ENCODE assay signal across 8 cellular contexts in genomic region chr22:50190182-50190951, GRCh38. TPM values are rescaled to one million over a fixed set of nuclear protein-coding genes. Genes with fewer than 3 reads are reported as not detected.
DNase-seq lines count a peak whose midpoint lies in the region; TF ChIP-seq lines count a peak whose summit lies in the region.

No MANE protein-coding gene starts in this region.

- DNase-seq in GM23248 (peak; percentile 70), NCI-H1105 treated with DMSO at 0.1 percent for 48 hours (lab: John Stamatoyannopoulos, UW) (peak; percentile 19), mesothelial cell of epicardium (ENCODE audit: low spot score in 2 of 2, unreplicated experiment in 2 of 2) (peak in 1 of 2 experiments; percentile 70), NCI-H146 treated with DMSO at 0.1 percent for 48 hours (lab: John Stamatoyannopoulos, UW; ENCODE audit: unreplicated experiment) (no peak)
- DNase-seq in activated CD4-positive, alpha-beta T cell treated with anti-CD3 and anti-CD28 coated beads, Interleukin-2, amount 50 U/mL, for 4 hours = peak; percentile 59 to 65
- DNase-seq in effector CD4-positive, alpha-beta T cell = peak; percentile 67
- DNase-seq in stimulated activated CD8-positive, alpha-beta memory T cell treated with anti-CD3 and anti-CD28 coated beads, Interleukin-7, amount 100 ng/mL, for 1 hour (ENCODE audit: low read depth in 2 of 2) = peak; percentile 54 to 62

- H4K20me1 ChIP-seq in GM23248 (ENCODE audit: insufficient read depth) = no peaks in the 10 kb centered on the region

- TF ChIP-seq CTCF in mesothelial cell of epicardium (IDR thresholded peaks at IDR 0.05; ENCODE audit: unreplicated experiment) = peak; percentile 16

- no peaks in the 10 kb centered on the region for H3K9me3 Mint-ChIP-seq in mesothelial cell of epicardium

- H3K9ac ChIP-seq in ES-I3 (ENCODE audit: low read depth, low read length) (peak overlapping the region; percentile 78), GM23248 (peak overlapping the region; percentile 71)

- H3K9me3 ChIP-seq in ES-I3 (ENCODE audit: control insufficient read depth, insufficient read depth, low read length) (no peaks in the 10 kb centered on the region), GM23248 (ENCODE audit: low read depth) (no peaks in the 10 kb centered on the region)

- peak overlapping the region; percentile 29 for H3K27ac ChIP-seq in GM23248

- H3K27me3 ChIP-seq in GM23248 (replicated peaks; ENCODE audit: insufficient read depth) = no peaks in the 10 kb centered on the region

- H3K36me3 ChIP-seq in ES-I3 (ENCODE audit: insufficient read depth, low read length) (no peaks in the 10 kb centered on the region; the same call in 1 of the 2 replicates), GM23248 (ENCODE audit: low read depth) (no peaks in the 10 kb centered on the region)

- no peaks in the 10 kb centered on the region for H3K9me2 ChIP-seq in GM23248 (ENCODE audit: insufficient read depth)

- in situ Hi-C loops in GM23248 (cut with MboI) = no loop called here

- H3K4me2 ChIP-seq in GM23248 (ENCODE audit: unreplicated experiment) = peak overlapping the region; percentile 58

- peak overlapping the region; percentile 55 for H3K4me3 Mint-ChIP-seq in mesothelial cell of epicardium

- H3K79me2 ChIP-seq in GM23248 (ENCODE audit: insufficient read depth) = peaks cover 71% of the 10 kb centered on the region

- peaks cover 25% of the 10 kb centered on the region for H3K4me1 Mint-ChIP-seq in mesothelial cell of epicardium

- H3K4me3 ChIP-seq in GM23248 = peak overlapping the region; percentile 60

- H3K4me1 ChIP-seq in ES-I3 (ENCODE audit: insufficient read depth, low read length) = peaks cover 4% of the 10 kb centered on the region; the same call in 1 of the 2 replicates
- 0 out of 2 replicates have a peak, but pooled peaks cover 5% of the 10 kb centered on the region for H3K4me1 ChIP-seq in GM23248 (ENCODE audit: insufficient read depth)

- H2AFZ ChIP-seq in GM23248 = peak overlapping the region; percentile 50; the same call in 1 of the 2 replicates

- WGBS in GM23248 (ENCODE audit: low coverage in 1 of 2, low lambda C conversion rate in 2 of 2, missing lambda C conversion rate in 2 of 2), 2 experiments = 44 to 52% methylated on average over 33 to 40 of the region's 43 CpGs

- H3K27ac Mint-ChIP-seq in mesothelial cell of epicardium = peak overlapping the region; percentile 43

- H3K36me3 Mint-ChIP-seq in mesothelial cell of epicardium = no peaks in the 10 kb centered on the region

- H3K27me3 Mint-ChIP-seq in mesothelial cell of epicardium (ENCODE audit: low read depth) = no peaks in the 10 kb centered on the region

- no peaks in the 10 kb centered on the region for H3F3A ChIP-seq in GM23248 (ENCODE audit: insufficient read depth)

RNA-seq across cellular contexts. Expression of gene TRABD, which starts 4.7 kb away (rescaled TPM):
- total RNA-seq in GM23248 (2014; rRNA removed; shearing (Covaris generic)) = 19.5 and 33.5 TPM in 2 replicates
- 20.7 and 22.6 TPM in 2 replicates for polyA plus RNA-seq in GM23248 (2016; fragmentation: Nextera tagmentation; extraction: Ambion mirVana)
- total RNA-seq in mesothelial cell of epicardium = 44.3 to 44.6 TPM (median 44.4 TPM) in 3 replicates

RNA-seq across cellular contexts. Expression of gene SELENOO, which starts 10.4 kb away (rescaled TPM):
- 24.3 and 29.1 TPM in 2 replicates for total RNA-seq in GM23248 (2014; rRNA removed; shearing (Covaris generic))
- 5.0 and 9.6 TPM in 2 replicates for polyA plus RNA-seq in GM23248 (2016; fragmentation: Nextera tagmentation; extraction: Ambion mirVana)
- 25.5 to 28.3 TPM (median 26.9 TPM) in 3 replicates for total RNA-seq in mesothelial cell of epicardium

RNA-seq across cellular contexts. Expression of gene PANX2, which starts 19.8 kb away (rescaled TPM):
- total RNA-seq in GM23248 (2014; rRNA removed; shearing (Covaris generic)) = under 0.01 TPM in 1 of 2 replicates, not detected in the other
- polyA plus RNA-seq in GM23248 (2016; fragmentation: Nextera tagmentation; extraction: Ambion mirVana) = 0.18 and 0.20 TPM in 2 replicates
- total RNA-seq in mesothelial cell of epicardium = 6.0 to 7.0 TPM (median 6.4 TPM) in 3 replicates

RNA-seq across cellular contexts. Expression of gene TUBGCP6, which starts 54.5 kb away (rescaled TPM):
- 32.0 and 33.8 TPM in 2 replicates for total RNA-seq in GM23248 (2014; rRNA removed; shearing (Covaris generic))
- 13.2 and 16.6 TPM in 2 replicates for polyA plus RNA-seq in GM23248 (2016; fragmentation: Nextera tagmentation; extraction: Ambion mirVana)
- 64.1 to 65.9 TPM (median 65.3 TPM) in 3 replicates for total RNA-seq in mesothelial cell of epicardium
